Comparison of ENCODE assay signal across 1 cellular context in the genomic region with DNA sequence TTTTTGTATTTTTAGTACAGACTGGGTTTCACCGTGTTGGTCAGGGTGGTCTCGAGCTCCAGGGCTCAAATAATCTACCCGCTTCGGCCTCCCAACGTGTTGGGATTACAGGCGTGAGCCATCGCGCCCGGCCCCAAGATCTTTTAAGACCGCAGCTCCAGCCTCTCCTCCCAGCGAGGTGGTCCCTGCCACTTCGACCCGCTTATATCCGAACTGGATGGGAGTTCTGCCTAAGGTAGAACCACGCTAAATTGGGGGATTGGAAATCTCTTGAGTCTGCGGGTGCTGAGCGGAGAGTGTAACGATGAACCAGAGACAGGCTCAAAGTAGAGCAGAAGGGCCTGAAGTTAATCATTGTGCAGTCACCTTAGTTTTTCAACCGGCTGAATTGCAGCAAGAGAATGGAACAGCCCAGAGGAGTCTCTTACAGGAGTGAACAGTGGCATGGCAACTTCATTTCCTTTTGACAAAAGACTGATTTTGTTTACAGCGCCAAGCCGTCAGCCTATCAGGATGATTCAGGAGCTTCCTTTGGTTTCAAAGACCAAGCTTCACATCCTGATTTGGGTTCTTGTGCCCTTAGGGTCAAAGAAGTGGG.
TF ChIP-seq lines count a peak whose summit lies in the region.

No MANE protein-coding gene starts in this region.

TF ChIP-seq in A549, 52 proteins besides CTCF, POLR2A, EP300 and RAD21 (continued from another document):
- TF ChIP-seq MYC (IDR thresholded peaks at IDR 0.05; ENCODE audit: borderline replicate concordance, low read length): no peak
